ENCODE assay signal across 8 cellular contexts in genomic region chr7:21945374-21946227, GRCh38. TPM values are rescaled to one million over a fixed set of nuclear protein-coding genes. Genes with fewer than 3 reads are reported as not detected.
A peak's percentile ranks its signal among the peaks of the same experiment; 100 is the strongest.
DNase-seq lines count a peak whose midpoint lies in the region; ATAC-seq, FAIRE-seq and TF ChIP-seq lines count a peak whose summit lies in the region.

CDCA7L (minus strand) TSS chr7:21945899; CDS start chr7:21945804, 95 bp downstream.

- peak within 1 kb of the TSS; percentile 52 to 71 for H3K4me3 ChIP-seq in kidney (ENCODE audit: low read length in 2 of 2)

- TF ChIP-seq CTCF in WTC11 (IDR thresholded peaks at IDR 0.05) (no peak), kidney (IDR thresholded peaks at IDR 0.05; ENCODE audit: borderline replicate concordance, extremely low read depth, insufficient read depth) (no peak)

- H3K36me3 ChIP-seq in kidney (ENCODE audit: control insufficient read depth in 1 of 2, insufficient read depth in 2 of 2, low read length in 2 of 2), result no peaks in the 10 kb centered on the region

- no peaks in the 10 kb centered on the region for H3K9me3 ChIP-seq in kidney (ENCODE audit: control insufficient read depth in 1 of 2, low read length in 2 of 2)

- no peaks in the 10 kb centered on the region for H3K27me3 Mint-ChIP-seq in WTC11 (ENCODE audit: low read depth)

- H3K4me1 Mint-ChIP-seq in WTC11, result peaks cover 52% of the 10 kb centered on the region

- peak within 1 kb of the TSS in 1 of 2 donors; percentile 46 for H3K27ac ChIP-seq in kidney (ENCODE audit: low read depth in 2 of 2, low read length in 2 of 2)

- H3K4me3 Mint-ChIP-seq in WTC11, result peak within 1 kb of the TSS; percentile 84

- ATAC-seq in HG02973 (IDR thresholded peaks at IDR 0.05; ENCODE audit: unreplicated experiment), result peak; percentile 77
- peak; percentile 79 for ATAC-seq in WTC11

- FAIRE-seq in kidney (lab: Jason Lieb, UNC), result no peak

- peaks cover 0 to 2% of the 10 kb centered on the region in 2 donors for H3K4me1 ChIP-seq in kidney (ENCODE audit: control insufficient read depth in 1 of 2, insufficient read depth in 1 of 2, low read depth in 1 of 2, low read length in 2 of 2)

- POLR2A ChIA-PET in WTC11 (lab: Charles Lee), result interaction anchor here (0.7 to 1.4 kb wide), 12 partner anchors 9 to 685 kb away, joined by 3 to 7 read pairs (median 4); no protein-coding TSS in a partner anchor

- H3K9me3 Mint-ChIP-seq in WTC11, result no peaks in the 10 kb centered on the region

- intact Hi-C loops in kidney (cut with DNase I), result no loop called here

- peak within 1 kb of the TSS; percentile 94 for H3K27ac Mint-ChIP-seq in WTC11

- peak; percentile 72 for DNase-seq in activated effector memory CD4-positive, alpha-beta T cell treated with anti-CD3 and anti-CD28 coated beads, Interleukin-2, amount 50 U/mL, for 16 hours
- DNase-seq in activated effector memory CD4-positive, alpha-beta T cell treated with Interleukin-2 at 50 U/mL for 16 hours, result no peak
- DNase-seq in NCI-H1930 (lab: John Stamatoyannopoulos, UW) (peak; percentile 56 to 72), WTC11 (ENCODE audit: low spot score) (peak; percentile 84), kidney (peak; percentile 90)
- peak; percentile 14 for DNase-seq in central memory CD4-positive, alpha-beta T cell
- DNase-seq in stimulated activated CD4-positive, alpha-beta T cell treated with anti-CD3 and anti-CD28 coated beads, Interleukin-15, amount 100 ng/mL, for 24 hours, result peak; percentile 86

- CTCF ChIA-PET in WTC11 (lab: Charles Lee), result interaction anchor here (0.5 to 2.2 kb wide), 6 partner anchors 8 to 691 kb away, joined by 3 to 16 read pairs (median 3); no protein-coding TSS in a partner anchor

- H3K36me3 Mint-ChIP-seq in WTC11, result no peaks in the 10 kb centered on the region

- peak within 1 kb of the TSS in 1 of 2 donors; percentile 41 for H3K9ac ChIP-seq in kidney (ENCODE audit: low read length in 2 of 2)

TF ChIP-seq in WTC11, 78 proteins besides CTCF, POLR2A, EP300 and RAD21 (continues in another document):
- TF ChIP-seq CREM (CRISPR knock-in tag; IDR thresholded peaks at IDR 0.05) (peak; percentile 71; the same call in 1 of the 2 replicates), ZNF423 (CRISPR knock-in tag; IDR thresholded peaks at IDR 0.05) (0 out of 2 replicates have a peak, but pooled peaks have one; percentile 26), RORB (CRISPR knock-in tag; IDR thresholded peaks at IDR 0.05) (no peak), NFATC4 (CRISPR knock-in tag; IDR thresholded peaks at IDR 0.05) (no peak), TP53 (CRISPR knock-in tag; IDR thresholded peaks at IDR 0.05) (peak; percentile 57; the same call in 1 of the 2 replicates), JUN (CRISPR knock-in tag; IDR thresholded peaks at IDR 0.05) (no peak), FOXK1 (CRISPR knock-in tag; IDR thresholded peaks at IDR 0.05) (peak; percentile 65), MAX (CRISPR knock-in tag; IDR thresholded peaks at IDR 0.05) (peak; percentile 88), CBFB (CRISPR knock-in tag; IDR thresholded peaks at IDR 0.05; ENCODE audit: low read depth) (no peak), ZNF281 (CRISPR knock-in tag; IDR thresholded peaks at IDR 0.05) (0 out of 2 replicates have a peak, but pooled peaks have one; percentile 51), ZNF219 (CRISPR knock-in tag; IDR thresholded peaks at IDR 0.05; ENCODE audit: borderline replicate concordance) (no peak), ZNF263 (CRISPR knock-in tag; IDR thresholded peaks at IDR 0.05; ENCODE audit: low read depth) (no peak), NFYB (CRISPR knock-in tag; conservative IDR thresholded peaks at IDR 0.05; ENCODE audit: low read depth) (no peak), USF1 (CRISPR knock-in tag; IDR thresholded peaks at IDR 0.05) (peak; percentile 62; the same call in 1 of the 2 replicates), HMGA2 (CRISPR knock-in tag; IDR thresholded peaks at IDR 0.05) (no peak), PRRX2 (CRISPR knock-in tag; IDR thresholded peaks at IDR 0.05) (no peak), ELF4 (CRISPR knock-in tag; IDR thresholded peaks at IDR 0.05; ENCODE audit: low read depth) (no peak), ZMAT4 (CRISPR knock-in tag; IDR thresholded peaks at IDR 0.05) (no peak), MLX (CRISPR knock-in tag; IDR thresholded peaks at IDR 0.05) (no peak), ZNF425 (CRISPR knock-in tag; conservative IDR thresholded peaks at IDR 0.05) (no peak)

RNA-seq across cellular contexts. Expression of gene CDCA7L, which starts in this region (rescaled TPM):
- total RNA-seq in WTC11 (2021), result 132 to 161 TPM (median 135 TPM) in 3 replicates
- 10.1 TPM for total RNA-seq in kidney
- polyA plus RNA-seq in kidney (ENCODE audit: insufficient read depth, low read depth, low replicate concordance), result 2.3 TPM

Comparison
In these comparisons a context has a peak if more than half of its experiments do, and no peak if none do; other contexts are left out.
1. RNA of gene CDCA7L (total RNA-seq): 132 to 161 TPM in WTC11; 10.1 TPM in kidney (single experiment); every median in the first group is over 10 times any median in the second.